In genomic region chr2:9235388-9236344, GRCh38 we compare ENCODE assay signal across 10 cellular contexts. TPM values are rescaled to one million over a fixed set of nuclear protein-coding genes. Genes with fewer than 3 reads are reported as not detected.
A peak's percentile ranks its signal among the peaks of the same experiment; 100 is the strongest.
DNase-seq lines count a peak whose midpoint lies in the region; ATAC-seq, FAIRE-seq and TF ChIP-seq lines count a peak whose summit lies in the region.
"Had no signal": no experiment of that assay in that cellular context is flagged by ENCODE, and none has a peak within 500 bp of the region (broad histone marks: within the 10 kb centered on the region; RNA-seq: fewer than 3 reads in every experiment).

No MANE protein-coding gene starts in this region.

- peak overlapping the region; percentile 98 for H3K27ac Mint-ChIP-seq in astrocyte (ENCODE audit: unreplicated experiment)
- H3K27ac Mint-ChIP-seq in stimulated activated effector memory CD8-positive, alpha-beta T cell treated with anti-CD3 and anti-CD28 coated beads, Interleukin-12 subunit alpha, Interleukin-12 subunit beta, amount 100 ng/mL, for 72 hours = no peak overlapping the region
- H3K27ac Mint-ChIP-seq: memory B cell had no signal

- peaks cover 86% of the 10 kb centered on the region for H3K4me1 Mint-ChIP-seq in astrocyte (ENCODE audit: low read depth, unreplicated experiment)
- H3K4me1 Mint-ChIP-seq in stimulated activated effector memory CD8-positive, alpha-beta T cell treated with anti-CD3 and anti-CD28 coated beads, Interleukin-12 subunit alpha, Interleukin-12 subunit beta, amount 100 ng/mL, for 72 hours = no peaks in the 10 kb centered on the region
- H3K4me1 Mint-ChIP-seq: memory B cell had no signal

- FAIRE-seq in astrocyte (lab: Jason Lieb, UNC) = no peak

- H3K4me3 Mint-ChIP-seq in astrocyte (ENCODE audit: unreplicated experiment) = peak overlapping the region; percentile 65
- no peak overlapping the region for H3K4me3 Mint-ChIP-seq in stimulated activated effector memory CD8-positive, alpha-beta T cell treated with anti-CD3 and anti-CD28 coated beads, Interleukin-12 subunit alpha, Interleukin-12 subunit beta, amount 100 ng/mL, for 72 hours
- H3K4me3 Mint-ChIP-seq: memory B cell had no signal

- H3K4me2 ChIP-seq in astrocyte (ENCODE audit: low read length) (peak overlapping the region; percentile 80), skeletal muscle satellite cell (ENCODE audit: low read length) (peak overlapping the region; percentile 76)

- H3K27ac ChIP-seq in astrocyte (ENCODE audit: low read depth, low read length) (peak overlapping the region; percentile 92), right cardiac atrium (ENCODE audit: low read length) (peak overlapping the region; percentile 84)

- H3K9me3 ChIP-seq in astrocyte (ENCODE audit: insufficient read depth, low read depth, low read length) (no peaks in the 10 kb centered on the region), right cardiac atrium (ENCODE audit: control insufficient read depth, low read length) (no peaks in the 10 kb centered on the region), skeletal muscle satellite cell (replicated peaks; ENCODE audit: low read length) (no peaks in the 10 kb centered on the region)

- TF ChIP-seq CTCF in astrocyte (IDR thresholded peaks at IDR 0.05; ENCODE audit: insufficient read depth, low read depth, low read length) = no peak

- peak overlapping the region; percentile 11 for H3K4me3 ChIP-seq in astrocyte (ENCODE audit: insufficient read depth, low read depth, low read length)
- no peak overlapping the region for H3K4me3 ChIP-seq in right cardiac atrium (ENCODE audit: low read length)
- H3K4me3 ChIP-seq in skeletal muscle satellite cell (ENCODE audit: low read length) = peak overlapping the region; percentile 47

- DNase-seq in HCEC 1CT (peak; percentile 71), astrocyte (ENCODE audit: low read depth) (peak; percentile 74), right cardiac atrium (no peak), AML-193 (lab: John Stamatoyannopoulos, UW) (no peak), Ammon's horn (ENCODE audit: low spot score) (no peak)
- no peak for DNase-seq in stimulated activated effector memory CD8-positive, alpha-beta T cell treated with anti-CD3 and anti-CD28 coated beads, Interleukin-12 subunit alpha, Interleukin-12 subunit beta, amount 100 ng/mL, for 72 hours (ENCODE audit: low spot score in 2 of 2)
- DNase-seq: anterior cingulate cortex had no signal

- H3K27me3 ChIP-seq in astrocyte (ENCODE audit: insufficient read depth, low read length) (no peaks in the 10 kb centered on the region), right cardiac atrium (ENCODE audit: control insufficient read depth, insufficient read depth) (no peaks in the 10 kb centered on the region), skeletal muscle satellite cell (ENCODE audit: control insufficient read depth, insufficient read depth, low read length) (no peaks in the 10 kb centered on the region)

- H3K9ac ChIP-seq in astrocyte (ENCODE audit: low read length) (peak overlapping the region; percentile 76), skeletal muscle satellite cell (ENCODE audit: low read depth, low read length) (peak overlapping the region; percentile 82)

- H3K36me3 ChIP-seq in astrocyte (ENCODE audit: insufficient read depth, low read length) = no peaks in the 10 kb centered on the region
- H3K36me3 ChIP-seq in skeletal muscle satellite cell (ENCODE audit: insufficient read depth, low read length) = no peaks in the 10 kb centered on the region

- ATAC-seq in right cardiac atrium = peak; percentile 3 to 44
- no peak for ATAC-seq in stimulated activated effector memory CD8-positive, alpha-beta T cell treated with anti-CD3 and anti-CD28 coated beads, Interleukin-12 subunit alpha, Interleukin-12 subunit beta, amount 100 ng/mL, for 72 hours
- ATAC-seq in HG02981 (IDR thresholded peaks at IDR 0.05; ENCODE audit: unreplicated experiment) = no peak

- 64% methylated on average over 20 of the region's 20 CpGs for WGBS in right cardiac atrium

- no peaks in the 10 kb centered on the region for H3K9me3 Mint-ChIP-seq in astrocyte (ENCODE audit: unreplicated experiment)
- no peaks in the 10 kb centered on the region for H3K9me3 Mint-ChIP-seq in stimulated activated effector memory CD8-positive, alpha-beta T cell treated with anti-CD3 and anti-CD28 coated beads, Interleukin-12 subunit alpha, Interleukin-12 subunit beta, amount 100 ng/mL, for 72 hours
- H3K9me3 Mint-ChIP-seq: memory B cell had no signal

- intact Hi-C loops in right cardiac atrium (cut with DNase I) = no loop called here

- H3K36me3 Mint-ChIP-seq in astrocyte (ENCODE audit: low read depth, unreplicated experiment) = peaks cover 3% of the 10 kb centered on the region
- no peaks in the 10 kb centered on the region for H3K36me3 Mint-ChIP-seq in stimulated activated effector memory CD8-positive, alpha-beta T cell treated with anti-CD3 and anti-CD28 coated beads, Interleukin-12 subunit alpha, Interleukin-12 subunit beta, amount 100 ng/mL, for 72 hours

- H3K79me2 ChIP-seq in astrocyte (ENCODE audit: insufficient read depth, low read length) = peaks cover 88% of the 10 kb centered on the region

- peaks cover 79% of the 10 kb centered on the region for H3K4me1 ChIP-seq in astrocyte (ENCODE audit: insufficient read depth, low read length)
- peaks cover 43% of the 10 kb centered on the region for H3K4me1 ChIP-seq in right cardiac atrium (ENCODE audit: control insufficient read depth, insufficient read depth, low read length)
- H3K4me1 ChIP-seq in skeletal muscle satellite cell (ENCODE audit: control insufficient read depth, insufficient read depth, low read length) = peaks cover 95% of the 10 kb centered on the region

- H3K27me3 Mint-ChIP-seq in astrocyte (ENCODE audit: low read depth, unreplicated experiment) = no peaks in the 10 kb centered on the region

- no peak overlapping the region for H2AFZ ChIP-seq in astrocyte (ENCODE audit: low read depth, low read length)

- peaks cover 3% of the 10 kb centered on the region for H4K20me1 ChIP-seq in astrocyte (ENCODE audit: insufficient read depth, low read length)

RNA-seq across cellular contexts. Expression of gene ASAP2, which starts 29.1 kb away (rescaled TPM):
- total RNA-seq in astrocyte (47.2 and 62.6 TPM in 2 replicates), right cardiac atrium (10 to 100 TPM; 13.3 to 19.7 (median 16.0) TPM)
- 9.2 TPM for polyA plus RNA-seq in right cardiac atrium
- total RNA-seq in skeletal muscle satellite cell (2012; rRNA removed) = 43.7 and 51.2 TPM in 2 replicates

Comparison
In these comparisons a context has a peak if more than half of its experiments do, and no peak if none do; other contexts are left out.
1. DNase-seq: peak in HCEC 1CT (single experiment) and astrocyte (single experiment); none in right cardiac atrium (0 of 3), AML-193 (0 of 2), stimulated activated effector memory CD8-positive, alpha-beta T cell treated with anti-CD3 and anti-CD28 coated beads, Interleukin-12 subunit alpha, Interleukin-12 subunit beta, amount 100 ng/mL, for 72 hours (0 of 2) and Ammon's horn (single experiment).
2. ATAC-seq: peak in right cardiac atrium (2 of 2); none in stimulated activated effector memory CD8-positive, alpha-beta T cell treated with anti-CD3 and anti-CD28 coated beads, Interleukin-12 subunit alpha, Interleukin-12 subunit beta, amount 100 ng/mL, for 72 hours (single experiment) and HG02981 (single experiment).